2 cellular contexts compared by ENCODE assay signal in the genomic region with DNA sequence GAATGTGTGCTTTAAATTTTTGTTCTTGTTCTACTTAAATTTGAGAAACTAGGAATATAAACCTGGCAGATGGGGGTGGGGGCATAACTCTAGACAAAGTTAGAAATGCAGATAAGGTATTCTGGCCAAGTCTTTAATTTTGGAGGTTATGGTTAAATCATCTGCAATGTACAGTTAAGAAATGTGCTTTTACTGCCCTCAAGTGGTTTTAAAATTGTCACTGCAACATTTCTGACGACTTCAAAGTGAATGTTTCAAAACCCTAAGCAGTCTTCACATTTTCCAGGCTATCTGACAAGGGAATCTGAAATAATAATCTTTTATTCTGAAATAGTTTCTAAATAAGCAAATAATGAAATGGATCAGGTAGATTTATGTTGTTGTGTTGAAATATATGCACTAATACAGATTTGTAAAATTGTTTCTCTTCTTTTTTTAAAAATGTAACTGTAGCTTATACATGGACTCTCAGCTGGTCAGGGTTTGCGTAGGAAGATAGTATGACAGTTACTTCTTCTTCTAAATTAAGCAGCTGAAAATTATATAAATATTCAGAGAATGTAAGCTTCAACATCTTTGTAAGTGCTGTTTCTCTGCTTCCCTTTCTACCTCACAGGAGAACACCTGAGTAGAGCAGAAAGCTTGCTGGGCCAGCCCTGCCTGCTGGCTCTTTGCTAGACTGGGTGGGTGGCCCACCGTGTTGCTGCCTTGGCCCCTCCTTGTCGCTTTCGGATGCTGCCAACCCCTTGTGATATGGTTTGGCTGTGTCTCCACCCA.
TF ChIP-seq lines count a peak whose summit lies in the region.

No MANE protein-coding gene starts in this region.

TF ChIP-seq in HCT116, 20 proteins besides CTCF, POLR2A, EP300 and RAD21 (continued from another document):
- TF ChIP-seq, protein P1, sequence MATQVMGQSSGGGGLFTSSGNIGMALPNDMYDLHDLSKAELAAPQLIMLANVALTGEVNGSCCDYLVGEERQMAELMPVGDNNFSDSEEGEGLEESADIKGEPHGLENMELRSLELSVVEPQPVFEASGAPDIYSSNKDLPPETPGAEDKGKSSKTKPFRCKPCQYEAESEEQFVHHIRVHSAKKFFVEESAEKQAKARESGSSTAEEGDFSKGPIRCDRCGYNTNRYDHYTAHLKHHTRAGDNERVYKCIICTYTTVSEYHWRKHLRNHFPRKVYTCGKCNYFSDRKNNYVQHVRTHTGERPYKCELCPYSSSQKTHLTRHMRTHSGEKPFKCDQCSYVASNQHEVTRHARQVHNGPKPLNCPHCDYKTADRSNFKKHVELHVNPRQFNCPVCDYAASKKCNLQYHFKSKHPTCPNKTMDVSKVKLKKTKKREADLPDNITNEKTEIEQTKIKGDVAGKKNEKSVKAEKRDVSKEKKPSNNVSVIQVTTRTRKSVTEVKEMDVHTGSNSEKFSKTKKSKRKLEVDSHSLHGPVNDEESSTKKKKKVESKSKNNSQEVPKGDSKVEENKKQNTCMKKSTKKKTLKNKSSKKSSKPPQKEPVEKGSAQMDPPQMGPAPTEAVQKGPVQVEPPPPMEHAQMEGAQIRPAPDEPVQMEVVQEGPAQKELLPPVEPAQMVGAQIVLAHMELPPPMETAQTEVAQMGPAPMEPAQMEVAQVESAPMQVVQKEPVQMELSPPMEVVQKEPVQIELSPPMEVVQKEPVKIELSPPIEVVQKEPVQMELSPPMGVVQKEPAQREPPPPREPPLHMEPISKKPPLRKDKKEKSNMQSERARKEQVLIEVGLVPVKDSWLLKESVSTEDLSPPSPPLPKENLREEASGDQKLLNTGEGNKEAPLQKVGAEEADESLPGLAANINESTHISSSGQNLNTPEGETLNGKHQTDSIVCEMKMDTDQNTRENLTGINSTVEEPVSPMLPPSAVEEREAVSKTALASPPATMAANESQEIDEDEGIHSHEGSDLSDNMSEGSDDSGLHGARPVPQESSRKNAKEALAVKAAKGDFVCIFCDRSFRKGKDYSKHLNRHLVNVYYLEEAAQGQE (IDR thresholded peaks at IDR 0.05; ENCODE audit: low read depth) = no peak
- no peak for TF ChIP-seq CEBPB (IDR thresholded peaks at IDR 0.05; ENCODE audit: low read depth)
- TF ChIP-seq ELF1 (IDR thresholded peaks at IDR 0.05; ENCODE audit: borderline replicate concordance, low read depth) = no peak
- no peak for TF ChIP-seq ZNF274 (IDR thresholded peaks at IDR 0.05; ENCODE audit: low read depth, low read length)
- TF ChIP-seq, protein P2, sequence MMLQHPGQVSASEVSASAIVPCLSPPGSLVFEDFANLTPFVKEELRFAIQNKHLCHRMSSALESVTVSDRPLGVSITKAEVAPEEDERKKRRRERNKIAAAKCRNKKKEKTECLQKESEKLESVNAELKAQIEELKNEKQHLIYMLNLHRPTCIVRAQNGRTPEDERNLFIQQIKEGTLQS (IDR thresholded peaks at IDR 0.05) = no peak
- TF ChIP-seq EGR1 (IDR thresholded peaks at IDR 0.05; ENCODE audit: low read depth) = no peak
- TF ChIP-seq ZFX (IDR thresholded peaks at IDR 0.05) = no peak
- no peak for TF ChIP-seq EZH2phosphoT487 (IDR thresholded peaks at IDR 0.05; ENCODE audit: borderline replicate concordance)
- TF ChIP-seq POLR2AphosphoS5 (IDR thresholded peaks at IDR 0.05; ENCODE audit: low read depth, low read length) = no peak
- TF ChIP-seq, protein P3, sequence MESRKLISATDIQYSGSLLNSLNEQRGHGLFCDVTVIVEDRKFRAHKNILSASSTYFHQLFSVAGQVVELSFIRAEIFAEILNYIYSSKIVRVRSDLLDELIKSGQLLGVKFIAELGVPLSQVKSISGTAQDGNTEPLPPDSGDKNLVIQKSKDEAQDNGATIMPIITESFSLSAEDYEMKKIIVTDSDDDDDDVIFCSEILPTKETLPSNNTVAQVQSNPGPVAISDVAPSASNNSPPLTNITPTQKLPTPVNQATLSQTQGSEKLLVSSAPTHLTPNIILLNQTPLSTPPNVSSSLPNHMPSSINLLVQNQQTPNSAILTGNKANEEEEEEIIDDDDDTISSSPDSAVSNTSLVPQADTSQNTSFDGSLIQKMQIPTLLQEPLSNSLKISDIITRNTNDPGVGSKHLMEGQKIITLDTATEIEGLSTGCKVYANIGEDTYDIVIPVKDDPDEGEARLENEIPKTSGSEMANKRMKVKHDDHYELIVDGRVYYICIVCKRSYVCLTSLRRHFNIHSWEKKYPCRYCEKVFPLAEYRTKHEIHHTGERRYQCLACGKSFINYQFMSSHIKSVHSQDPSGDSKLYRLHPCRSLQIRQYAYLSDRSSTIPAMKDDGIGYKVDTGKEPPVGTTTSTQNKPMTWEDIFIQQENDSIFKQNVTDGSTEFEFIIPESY (IDR thresholded peaks at IDR 0.05; ENCODE audit: extremely low read depth, insufficient replicate concordance, low read length) = no peak
- no peak for TF ChIP-seq JUND (IDR thresholded peaks at IDR 0.05)
- no peak for TF ChIP-seq SIN3A (IDR thresholded peaks at IDR 0.05; ENCODE audit: low read depth)
- TF ChIP-seq FOSL1 (IDR thresholded peaks at IDR 0.05; ENCODE audit: low read depth) = no peak

TF ChIP-seq in WTC11, 78 proteins besides CTCF, POLR2A, EP300 and RAD21 (continued from another document):
- TF ChIP-seq, protein P4, sequence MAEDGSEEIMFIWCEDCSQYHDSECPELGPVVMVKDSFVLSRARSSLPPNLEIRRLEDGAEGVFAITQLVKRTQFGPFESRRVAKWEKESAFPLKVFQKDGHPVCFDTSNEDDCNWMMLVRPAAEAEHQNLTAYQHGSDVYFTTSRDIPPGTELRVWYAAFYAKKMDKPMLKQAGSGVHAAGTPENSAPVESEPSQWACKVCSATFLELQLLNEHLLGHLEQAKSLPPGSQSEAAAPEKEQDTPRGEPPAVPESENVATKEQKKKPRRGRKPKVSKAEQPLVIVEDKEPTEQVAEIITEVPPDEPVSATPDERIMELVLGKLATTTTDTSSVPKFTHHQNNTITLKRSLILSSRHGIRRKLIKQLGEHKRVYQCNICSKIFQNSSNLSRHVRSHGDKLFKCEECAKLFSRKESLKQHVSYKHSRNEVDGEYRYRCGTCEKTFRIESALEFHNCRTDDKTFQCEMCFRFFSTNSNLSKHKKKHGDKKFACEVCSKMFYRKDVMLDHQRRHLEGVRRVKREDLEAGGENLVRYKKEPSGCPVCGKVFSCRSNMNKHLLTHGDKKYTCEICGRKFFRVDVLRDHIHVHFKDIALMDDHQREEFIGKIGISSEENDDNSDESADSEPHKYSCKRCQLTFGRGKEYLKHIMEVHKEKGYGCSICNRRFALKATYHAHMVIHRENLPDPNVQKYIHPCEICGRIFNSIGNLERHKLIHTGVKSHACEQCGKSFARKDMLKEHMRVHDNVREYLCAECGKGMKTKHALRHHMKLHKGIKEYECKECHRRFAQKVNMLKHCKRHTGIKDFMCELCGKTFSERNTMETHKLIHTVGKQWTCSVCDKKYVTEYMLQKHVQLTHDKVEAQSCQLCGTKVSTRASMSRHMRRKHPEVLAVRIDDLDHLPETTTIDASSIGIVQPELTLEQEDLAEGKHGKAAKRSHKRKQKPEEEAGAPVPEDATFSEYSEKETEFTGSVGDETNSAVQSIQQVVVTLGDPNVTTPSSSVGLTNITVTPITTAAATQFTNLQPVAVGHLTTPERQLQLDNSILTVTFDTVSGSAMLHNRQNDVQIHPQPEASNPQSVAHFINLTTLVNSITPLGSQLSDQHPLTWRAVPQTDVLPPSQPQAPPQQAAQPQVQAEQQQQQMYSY (CRISPR knock-in tag; IDR thresholded peaks at IDR 0.05) = no peak
- TF ChIP-seq FOXJ3 (CRISPR knock-in tag; IDR thresholded peaks at IDR 0.05; ENCODE audit: borderline replicate concordance) (no peak), ZNF138 (CRISPR knock-in tag; conservative IDR thresholded peaks at IDR 0.05) (no peak)
- TF ChIP-seq, protein P5, sequence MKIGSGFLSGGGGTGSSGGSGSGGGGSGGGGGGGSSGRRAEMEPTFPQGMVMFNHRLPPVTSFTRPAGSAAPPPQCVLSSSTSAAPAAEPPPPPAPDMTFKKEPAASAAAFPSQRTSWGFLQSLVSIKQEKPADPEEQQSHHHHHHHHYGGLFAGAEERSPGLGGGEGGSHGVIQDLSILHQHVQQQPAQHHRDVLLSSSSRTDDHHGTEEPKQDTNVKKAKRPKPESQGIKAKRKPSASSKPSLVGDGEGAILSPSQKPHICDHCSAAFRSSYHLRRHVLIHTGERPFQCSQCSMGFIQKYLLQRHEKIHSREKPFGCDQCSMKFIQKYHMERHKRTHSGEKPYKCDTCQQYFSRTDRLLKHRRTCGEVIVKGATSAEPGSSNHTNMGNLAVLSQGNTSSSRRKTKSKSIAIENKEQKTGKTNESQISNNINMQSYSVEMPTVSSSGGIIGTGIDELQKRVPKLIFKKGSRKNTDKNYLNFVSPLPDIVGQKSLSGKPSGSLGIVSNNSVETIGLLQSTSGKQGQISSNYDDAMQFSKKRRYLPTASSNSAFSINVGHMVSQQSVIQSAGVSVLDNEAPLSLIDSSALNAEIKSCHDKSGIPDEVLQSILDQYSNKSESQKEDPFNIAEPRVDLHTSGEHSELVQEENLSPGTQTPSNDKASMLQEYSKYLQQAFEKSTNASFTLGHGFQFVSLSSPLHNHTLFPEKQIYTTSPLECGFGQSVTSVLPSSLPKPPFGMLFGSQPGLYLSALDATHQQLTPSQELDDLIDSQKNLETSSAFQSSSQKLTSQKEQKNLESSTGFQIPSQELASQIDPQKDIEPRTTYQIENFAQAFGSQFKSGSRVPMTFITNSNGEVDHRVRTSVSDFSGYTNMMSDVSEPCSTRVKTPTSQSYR (CRISPR knock-in tag; IDR thresholded peaks at IDR 0.05) = no peak
